12 cellular contexts compared by ENCODE assay signal in the genomic region with DNA sequence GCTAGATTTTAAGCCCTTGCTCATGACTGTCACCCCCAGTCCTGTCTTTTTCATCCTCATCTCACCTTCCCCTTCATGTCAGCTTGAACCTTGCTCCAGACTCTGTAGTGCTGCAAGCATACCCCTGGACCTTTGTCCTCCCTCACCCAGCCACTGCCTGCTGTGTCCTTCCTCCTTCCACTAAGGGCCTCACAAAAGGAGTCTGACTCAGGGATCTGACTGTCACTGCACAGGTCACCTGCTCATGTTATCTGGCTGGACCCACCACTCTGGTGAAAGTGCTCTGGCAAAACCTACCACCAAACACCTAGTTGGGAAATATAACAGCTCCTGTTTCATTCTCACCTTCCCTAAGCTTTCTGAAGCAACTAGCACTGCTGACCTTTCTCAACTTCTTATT.
"Had no signal": no experiment of that assay in that cellular context is flagged by ENCODE, and none has a peak within 500 bp of the region (broad histone marks: within the 10 kb centered on the region; RNA-seq: fewer than 3 reads in every experiment).

No MANE protein-coding gene starts in this region.

- ATAC-seq: body of pancreas; effector memory CD8-positive, alpha-beta T cell; left cardiac atrium; natural killer cell treated with Interleukin-12 subunit alpha and Interleukin-12 subunit beta and Interleukin-15 and Interleukin-18, amount 100 ng/mL, for 72 hours; sciatic nerve had no signal

- H3K27me3 ChIP-seq: body of pancreas, suprapubic skin had no signal

- DNase-seq: activated naive CD4-positive, alpha-beta T cell treated with anti-CD3 and anti-CD28 coated beads, Interleukin-2, amount 50 U/mL, for 16 hours; amniotic stem cell; body of pancreas; effector memory CD8-positive, alpha-beta T cell; left cardiac atrium; occipital lobe; stimulated activated CD4-positive, alpha-beta T cell treated with anti-CD3 and anti-CD28 coated beads, Interleukin-2, amount 100 ng/mL, for 24 hours; stimulated activated naive CD4-positive, alpha-beta T cell; T-helper 9 cell had no signal

- H3K4me1 ChIP-seq: suprapubic skin had no signal

- H3K9me3 ChIP-seq: body of pancreas, suprapubic skin had no signal

- H3K4me3 ChIP-seq: body of pancreas, suprapubic skin had no signal

- H3K27ac ChIP-seq: body of pancreas, suprapubic skin had no signal
